In genomic region chr12:71686658-71687025, GRCh38 we compare ENCODE assay signal across 8 cellular contexts. TPM values are rescaled to one million over a fixed set of nuclear protein-coding genes. Genes with fewer than 3 reads are reported as not detected.
DNase-seq lines count a peak whose midpoint lies in the region; ATAC-seq and TF ChIP-seq lines count a peak whose summit lies in the region.

No MANE protein-coding gene starts in this region.

- H3K36me3 ChIP-seq in OCI-LY1 (ENCODE audit: insufficient read depth, low read length), result no peaks in the 10 kb centered on the region
- no peaks in the 10 kb centered on the region for H3K36me3 ChIP-seq in ovary

- H3K27me3 Mint-ChIP-seq in endothelial cell (ENCODE audit: unreplicated experiment), result no peaks in the 10 kb centered on the region

- DNase-seq in GM03348 (ENCODE audit: low spot score) (peak; percentile 10), endothelial cell (ENCODE audit: low spot score) (no peak), ovary (no peak), dedifferentiated amniotic fluid mesenchymal stem cell (ENCODE audit: extremely low spot score) (no peak)
- no peak for DNase-seq in central memory CD4-positive, alpha-beta T cell

- H3K9me3 ChIP-seq in OCI-LY1 (ENCODE audit: low read length), result no peaks in the 10 kb centered on the region
- no peaks in the 10 kb centered on the region for H3K9me3 ChIP-seq in ovary

- H3K4me2 ChIP-seq in OCI-LY1 (ENCODE audit: low read length), result peak overlapping the region; percentile 80

- H4K20me1 ChIP-seq in OCI-LY1 (ENCODE audit: insufficient read depth, low read length), result no peaks in the 10 kb centered on the region

- peak overlapping the region; percentile 76 for H3K4me3 ChIP-seq in OCI-LY1 (ENCODE audit: low read depth, low read length, poor library complexity, severe bottlenecking)
- H3K4me3 ChIP-seq in ovary, result peak overlapping the region; percentile 61

- H3K9me3 Mint-ChIP-seq in endothelial cell (ENCODE audit: unreplicated experiment), result no peaks in the 10 kb centered on the region

- H3K79me2 ChIP-seq in OCI-LY1 (ENCODE audit: insufficient read depth, low read length), result no peaks in the 10 kb centered on the region; the same call in 1 of the 2 replicates

- intact Hi-C loops in ovary (cut with DNase I), result no loop called here

- peaks cover 14% of the 10 kb centered on the region for H3F3A ChIP-seq in OCI-LY1 (ENCODE audit: insufficient read depth, low read length)

- H3K4me1 ChIP-seq in OCI-LY1 (ENCODE audit: insufficient read depth, low read length, severe bottlenecking), result peaks cover 59% of the 10 kb centered on the region
- H3K4me1 ChIP-seq in ovary (ENCODE audit: insufficient read depth), result no peaks in the 10 kb centered on the region

- H3K27ac Mint-ChIP-seq in endothelial cell (ENCODE audit: unreplicated experiment), result peak overlapping the region; percentile 95

- TF ChIP-seq CTCF in OCI-LY1 (IDR thresholded peaks at IDR 0.05; ENCODE audit: low read length), result no peak
- TF ChIP-seq CTCF in endothelial cell (IDR thresholded peaks at IDR 0.05; ENCODE audit: unreplicated experiment), result no peak
- TF ChIP-seq CTCF in ovary (IDR thresholded peaks at IDR 0.05), result no peak

- H3K27ac ChIP-seq in OCI-LY1 (ENCODE audit: low read depth, low read length, poor library complexity, severe bottlenecking) (peak overlapping the region; percentile 99), ovary (peak overlapping the region in 1 of 2 donors; percentile 76)

- H3K4me3 Mint-ChIP-seq in endothelial cell (ENCODE audit: unreplicated experiment), result peak overlapping the region; percentile 97

- H3K27me3 ChIP-seq in OCI-LY1 (ENCODE audit: insufficient read depth, low read length) (no peaks in the 10 kb centered on the region), ovary (no peaks in the 10 kb centered on the region)

- H3K9ac ChIP-seq in OCI-LY1 (ENCODE audit: low read length), result peak overlapping the region; percentile 76

- no peaks in the 10 kb centered on the region for H3K36me3 Mint-ChIP-seq in endothelial cell (ENCODE audit: low read depth, unreplicated experiment)

- H2AFZ ChIP-seq in OCI-LY1 (ENCODE audit: low read length), result no peak overlapping the region

- ATAC-seq in GM18519 (IDR thresholded peaks at IDR 0.05; ENCODE audit: low FRiP score, unreplicated experiment) (no peak), HG03378 (IDR thresholded peaks at IDR 0.05; ENCODE audit: unreplicated experiment) (no peak)

- no peak for TF ChIP-seq EP300 in ovary (IDR thresholded peaks at IDR 0.05)

- 0 to 5% (median 3%) methylated on average over 3 of the region's 3 CpGs for WGBS in ovary, 3 donors

- no peak for TF ChIP-seq POLR2A in ovary (IDR thresholded peaks at IDR 0.05)

- H3K9me2 ChIP-seq in OCI-LY1 (ENCODE audit: low read depth, low read length), result no peaks in the 10 kb centered on the region

- H3K4me1 Mint-ChIP-seq in endothelial cell (ENCODE audit: unreplicated experiment), result peaks cover 8% of the 10 kb centered on the region

RNA-seq across cellular contexts. Expression of gene TMEM19, which starts 0.8 kb away (rescaled TPM):
- total RNA-seq in endothelial cell (ENCODE audit: unreplicated experiment) (22.0 TPM), ovary (10 to 100 TPM in 5 of 7 donors, 1 to 10 TPM in 2; 3.9 to 16.1 (median 11.2) TPM)
- polyA plus RNA-seq in ovary, result 10 to 100 TPM in 1 of 2 donors, 1 to 10 TPM in 1; 5.0 to 11.5 TPM

RNA-seq across cellular contexts. Expression of gene THAP2, which starts 22.5 kb away (rescaled TPM):
- total RNA-seq in endothelial cell (ENCODE audit: unreplicated experiment), result 4.2 TPM
- 1 to 10 TPM; 4.0 to 7.5 (median 5.9) TPM for total RNA-seq in ovary
- polyA plus RNA-seq in ovary, result 1 to 10 TPM; 3.6 to 5.7 TPM

RNA-seq across cellular contexts. Expression of gene ZFC3H1, which starts 23.0 kb away (rescaled TPM):
- 42.8 TPM for total RNA-seq in endothelial cell (ENCODE audit: unreplicated experiment)
- 10 to 100 TPM; 30.1 to 51.0 (median 42.5) TPM for total RNA-seq in ovary
- polyA plus RNA-seq in ovary, result 10 to 100 TPM; 17.5 to 28.9 TPM
